ENCODE assay signal across 10 cellular contexts in genomic region chr1:154574715-154575114, GRCh38. TPM values are rescaled to one million over a fixed set of nuclear protein-coding genes. Genes with fewer than 3 reads are reported as not detected.
DNase-seq lines count a peak whose midpoint lies in the region; ATAC-seq, FAIRE-seq and TF ChIP-seq lines count a peak whose summit lies in the region.
"Had no signal": no experiment of that assay in that cellular context is flagged by ENCODE, and none has a peak within 500 bp of the region (broad histone marks: within the 10 kb centered on the region; RNA-seq: fewer than 3 reads in every experiment).

No MANE protein-coding gene starts in this region.

- in situ Hi-C loops in HepG2 (cut with HindIII; ENCODE audit: extremely low pct_ligation_motif_present, low pct_unique_long_range_greater_than_20kb) = no loop called here
- in situ Hi-C loops in K562 (cut with MboI) = no loop called here

- no peaks in the 10 kb centered on the region for H4K20me1 ChIP-seq in HepG2 (ENCODE audit: insufficient read depth, low read length)
- peaks cover 18% of the 10 kb centered on the region for H4K20me1 ChIP-seq in K562 (replicated peaks; ENCODE audit: control insufficient read depth, insufficient read depth, low read length)

- H3K27me3 ChIP-seq in HepG2 (ENCODE audit: control insufficient read depth in 1 of 2, insufficient read depth in 2 of 2, low read length in 2 of 2) = peaks cover 0 to 3% of the 10 kb centered on the region in 2 experiments; a peak in 1 of 5 replicates
- H3K27me3 ChIP-seq in right lobe of liver = no peaks in the 10 kb centered on the region
- H3K27me3 ChIP-seq in K562 (ENCODE audit: control insufficient read depth in 2 of 2, insufficient read depth in 2 of 2, low read length in 2 of 2) = peaks cover 20 to 42% of the 10 kb centered on the region in 2 experiments; a peak in 4 of 5 replicates
- no peaks in the 10 kb centered on the region for H3K27me3 ChIP-seq in CD8-positive, alpha-beta T cell (ENCODE audit: insufficient read depth, low read length)

- H3K9ac ChIP-seq in HepG2 (ENCODE audit: insufficient read depth, low read depth, low read length) (no peak overlapping the region), K562 (ENCODE audit: insufficient read depth in 1 of 2, low read depth in 2 of 2, low read length in 2 of 2) (no peak overlapping the region)

- no peak overlapping the region for H3K4me3 Mint-ChIP-seq in CD8-positive, alpha-beta T cell
- H3K4me3 Mint-ChIP-seq: CD4-positive, alpha-beta memory T cell had no signal

- DNase-seq in HepG2 (ENCODE audit: low spot score) (no peak), right lobe of liver (no peak), NCI-H2196 (lab: John Stamatoyannopoulos, UW; ENCODE audit: unreplicated experiment) (peak; percentile 80), K562 (ENCODE audit: extremely low read depth in 1 of 4, low spot score in 3 of 4) (peak in 1 of 4 experiments; percentile 36), superior temporal gyrus (ENCODE audit: extremely low spot score) (peak; percentile 28), NCI-H146 (lab: John Stamatoyannopoulos, UW) (no peak)
- DNase-seq in CD8-positive, alpha-beta T cell = no peak
- DNase-seq: CD4-positive, alpha-beta memory T cell; NCI-H1930 had no signal

- H3K27ac ChIP-seq in HepG2 (ENCODE audit: extremely low read length, insufficient read depth, low read length) (no peak overlapping the region), right lobe of liver (no peak overlapping the region), K562 (ENCODE audit: extremely low read depth, low read depth, low read length) (no peak overlapping the region)
- H3K27ac ChIP-seq in CD8-positive, alpha-beta T cell (ENCODE audit: low read depth, low read length) = no peak overlapping the region

- H3K4me1 Mint-ChIP-seq in CD8-positive, alpha-beta T cell (ENCODE audit: low read depth) = no peaks in the 10 kb centered on the region

- no peak for TF ChIP-seq POLR2A in HepG2 (IDR thresholded peaks at IDR 0.05; ENCODE audit: insufficient read depth in 1 of 2, low read depth in 2 of 2, low read length in 2 of 2)
- TF ChIP-seq POLR2A in right lobe of liver (IDR thresholded peaks at IDR 0.05) = no peak
- no peak for TF ChIP-seq POLR2A in K562 (conservative IDR thresholded peaks at IDR 0.05)

- BruUV-seq in HepG2 (replicated peaks; lab: Mats Ljungman, UMichigan) (no TSS peak), K562 (replicated peaks; lab: Mats Ljungman, UMichigan) (no TSS peak)

- no peak for TF ChIP-seq CTCF in HepG2 (CRISPR knock-in tag; IDR thresholded peaks at IDR 0.05)
- TF ChIP-seq CTCF in right lobe of liver (IDR thresholded peaks at IDR 0.05) = no peak
- no peak for TF ChIP-seq CTCF in K562 (IDR thresholded peaks at IDR 0.05 in 2 of 3, conservative IDR thresholded peaks at IDR 0.05 in 1 of 3; ENCODE audit: insufficient read depth in 2 of 3, low read depth in 1 of 3, low read length in 3 of 3)
- TF ChIP-seq CTCF in CD8-positive, alpha-beta T cell (IDR thresholded peaks at IDR 0.05) = no peak

- H3K27ac Mint-ChIP-seq in CD8-positive, alpha-beta T cell = no peak overlapping the region

- POLR2A ChIA-PET in HepG2 (lab: Yijun Ruan, JAX) (no interaction called here), K562 (lab: Yijun Ruan, JAX) (interaction anchor here (0.6 to 1.2 kb wide), 2 partner anchors 16 to 296 kb away, joined by 3 read pairs; no protein-coding TSS in a partner anchor)
- POLR2A ChIA-PET in CD8-positive, alpha-beta T cell (lab: Charles Lee) = no interaction called here

- H3K4me1 ChIP-seq in HepG2 (ENCODE audit: insufficient read depth, low read length) (no peaks in the 10 kb centered on the region), right lobe of liver (no peaks in the 10 kb centered on the region), K562 (replicated peaks in 1 of 2; ENCODE audit: control insufficient read depth in 2 of 2, insufficient read depth in 2 of 2, low read length in 2 of 2) (peaks cover 0 to 9% of the 10 kb centered on the region in 2 experiments; a peak in 2 of 5 replicates)
- H3K4me1 ChIP-seq in CD8-positive, alpha-beta T cell (ENCODE audit: insufficient read depth, low read length) = no peaks in the 10 kb centered on the region

- intact Hi-C loops in HepG2 (cut with micrococcal nuclease; ENCODE audit: unreplicated experiment) = no loop called here
- intact Hi-C loops in right lobe of liver (cut with DNase I) = loop anchor here in 1 of 2 donors (10.0 kb wide), 1 partner anchor 320 kb away; no protein-coding TSS in a partner anchor
- intact Hi-C loops in K562 (cut with micrococcal nuclease) = no loop called here
- intact Hi-C loops in CD8-positive, alpha-beta T cell (cut with DNase I, micrococcal nuclease) = no loop called here

- H3K27me3 Mint-ChIP-seq in CD8-positive, alpha-beta T cell (ENCODE audit: low read depth) = peaks cover 8% of the 10 kb centered on the region

- WGBS in HepG2 (ENCODE audit: low lambda C conversion rate) = 22% methylated on average over 4 of the region's 7 CpGs
- WGBS in right lobe of liver (ENCODE audit: insufficient coverage, low coverage, low lambda C conversion rate, missing lambda C conversion rate) = 9% methylated on average over 5 of the region's 7 CpGs
- WGBS in K562 (ENCODE audit: insufficient coverage, low coverage, missing lambda C conversion rate) = 0% methylated on average over 7 of the region's 7 CpGs

- TF ChIP-seq EP300 in HepG2 (IDR thresholded peaks at IDR 0.05; ENCODE audit: low read depth in 2 of 2, low read length in 2 of 2) = no peak
- no peak for TF ChIP-seq EP300 in HepG2 (CRISPR knock-in tag; IDR thresholded peaks at IDR 0.05; ENCODE audit: borderline replicate concordance)
- TF ChIP-seq EP300 in K562 (IDR thresholded peaks at IDR 0.05; ENCODE audit: low read length) = no peak

- H2AFZ ChIP-seq in HepG2 (ENCODE audit: low read length) (no peak overlapping the region), K562 (ENCODE audit: low read depth, low read length) (no peak overlapping the region)

- H3K4me2 ChIP-seq in HepG2 (ENCODE audit: low read depth, low read length) (no peak overlapping the region), K562 (ENCODE audit: insufficient read depth, low read length) (no peak overlapping the region)

- H3K36me3 ChIP-seq in HepG2 (replicated peaks in 1 of 2; ENCODE audit: control insufficient read depth in 1 of 2, insufficient read depth in 2 of 2, low read length in 2 of 2) = peaks cover 0 to 8% of the 10 kb centered on the region in 2 experiments; a peak in 1 of 5 replicates
- H3K36me3 ChIP-seq in right lobe of liver = peaks cover 0 to 8% (median 1%) of the 10 kb centered on the region in 4 donors
- peaks cover 10% of the 10 kb centered on the region; the same call in 2 of the 3 replicates for H3K36me3 ChIP-seq in K562 (ENCODE audit: control insufficient read depth, insufficient read depth, low read length)
- peaks cover 5% of the 10 kb centered on the region for H3K36me3 ChIP-seq in CD8-positive, alpha-beta T cell (ENCODE audit: insufficient read depth, low read length)

- H3K9me3 Mint-ChIP-seq in CD8-positive, alpha-beta T cell = no peaks in the 10 kb centered on the region
- H3K9me3 Mint-ChIP-seq: CD4-positive, alpha-beta memory T cell had no signal

- H3K9me1 ChIP-seq in K562 (ENCODE audit: control insufficient read depth, insufficient read depth, low read length) = peaks cover 3% of the 10 kb centered on the region

- H3K9me3 ChIP-seq in HepG2 (ENCODE audit: low read length) (no peaks in the 10 kb centered on the region), right lobe of liver (no peaks in the 10 kb centered on the region), K562 (replicated peaks; ENCODE audit: control insufficient read depth, insufficient read depth, low read depth, low read length) (no peaks in the 10 kb centered on the region)
- H3K9me3 ChIP-seq in CD8-positive, alpha-beta T cell (ENCODE audit: low read length) = no peaks in the 10 kb centered on the region

- H3K79me2 ChIP-seq in HepG2 (ENCODE audit: insufficient read depth, low read length) (no peaks in the 10 kb centered on the region), K562 (ENCODE audit: control insufficient read depth, insufficient read depth, low read length) (no peaks in the 10 kb centered on the region)

- CTCF ChIA-PET in HepG2 (lab: Yijun Ruan, JAX; ENCODE audit: low intra/inter-chr PET ratio, low total read pairs) = no interaction called here
- CTCF ChIA-PET in K562 (lab: Yijun Ruan, JAX; ENCODE audit: low intra/inter-chr PET ratio) = no interaction called here
- CTCF ChIA-PET in CD8-positive, alpha-beta T cell (lab: Charles Lee) = interaction anchor here (0.8 to 1.0 kb wide), 2 partner anchors 15 to 257 kb away, joined by 3 read pairs; no protein-coding TSS in a partner anchor

- H3K4me3 ChIP-seq in HepG2 (replicated peaks in 1 of 3; ENCODE audit: insufficient read depth in 1 of 3, low read depth in 2 of 3, low read length in 3 of 3) (no peak overlapping the region), right lobe of liver (no peak overlapping the region), K562 (no peak overlapping the region)
- H3K4me3 ChIP-seq in CD8-positive, alpha-beta T cell (ENCODE audit: low read depth, low read length) = no peak overlapping the region

- TF ChIP-seq RAD21 in HepG2 (CRISPR knock-in tag; IDR thresholded peaks at IDR 0.05) (no peak), K562 (CRISPR knock-in tag; conservative IDR thresholded peaks at IDR 0.05 in 1 of 2, IDR thresholded peaks at IDR 0.05 in 1 of 2) (no peak)

- FAIRE-seq in HepG2 (lab: Jason Lieb, UNC) (no peak), K562 (lab: Jason Lieb, UNC) (no peak)

- peaks cover 15% of the 10 kb centered on the region for H3K36me3 Mint-ChIP-seq in CD8-positive, alpha-beta T cell

- ATAC-seq in HepG2 (no peak; the same call in 2 of the 3 replicates), right lobe of liver (no peak), K562 (no peak), GM21723 (IDR thresholded peaks at IDR 0.05; ENCODE audit: unreplicated experiment) (no peak)
- ATAC-seq in CD8-positive, alpha-beta T cell = no peak

RNA-seq across cellular contexts. Expression of gene CHRNB2, which starts 7.1 kb away (rescaled TPM):
- total RNA-seq in HepG2 (2016; rRNA removed; fragmentation: Illumina TruSeq; extraction: Trizol) = 0.07 TPM in 1 of 2 replicates, not detected in the other
- total RNA-seq in HepG2 (2016; cell fraction: cytosol; rRNA removed; fragmentation: Illumina TruSeq; extraction: Trizol; ENCODE audit: low read depth) = not detected in 2 replicates
- 0.06 TPM in 1 of 2 replicates, not detected in the other for total RNA-seq in HepG2 (2016; cell fraction: insoluble cytoplasmic fraction; rRNA removed; fragmentation: Illumina TruSeq; extraction: Trizol)
- total RNA-seq in HepG2 (2016; cell fraction: membrane; rRNA removed; fragmentation: Illumina TruSeq; extraction: Trizol) = not detected in 2 replicates
- 0.19 TPM in 1 of 2 replicates, not detected in the other for total RNA-seq in HepG2 (2016; cell fraction: nucleus; rRNA removed; fragmentation: Illumina TruSeq; extraction: Trizol)
- 0.03 and 0.07 TPM in 2 replicates for polyA plus RNA-seq in HepG2 (2011; rRNA removed)
- 0.01 TPM in 1 of 2 replicates, not detected in the other for polyA plus RNA-seq in HepG2 (2011; cell fraction: cytosol; rRNA removed)
- polyA plus RNA-seq in HepG2 (2011; cell fraction: nucleus; rRNA removed) = 0.07 and 0.18 TPM in 2 replicates
- polyA plus RNA-seq in HepG2 (2012) = 0.04 and 0.07 TPM in 2 replicates
- not detected in 2 replicates for polyA plus RNA-seq in HepG2 (2016; cell fraction: cytosol; fragmentation: Illumina TruSeq; extraction: Trizol; ENCODE audit: low read depth)
- polyA plus RNA-seq in HepG2 (2016; cell fraction: insoluble cytoplasmic fraction; fragmentation: Illumina TruSeq; extraction: Trizol; ENCODE audit: low read depth) = not detected in 2 replicates
- polyA plus RNA-seq in HepG2 (2016; cell fraction: membrane; fragmentation: Illumina TruSeq; extraction: Trizol; ENCODE audit: low read depth) = not detected in 2 replicates
- 0.26 TPM in 1 of 2 replicates, not detected in the other for polyA plus RNA-seq in HepG2 (2016; cell fraction: nucleus; fragmentation: Illumina TruSeq; extraction: Trizol; ENCODE audit: insufficient read depth, low read depth)
- 0.21 and 0.24 TPM in 2 replicates for polyA minus RNA-seq in HepG2 (2011; rRNA and poly(A)+ RNA removed; ENCODE audit: low replicate concordance)
- not detected in 2 replicates for polyA minus RNA-seq in HepG2 (2011; cell fraction: cytosol; rRNA and poly(A)+ RNA removed)
- polyA minus RNA-seq in HepG2 (2011; cell fraction: nucleus; rRNA and poly(A)+ RNA removed) = 0.12 and 0.13 TPM in 2 replicates
- total RNA-seq in right lobe of liver = under 1 TPM in 1 of 6 experiments, not detected in 5; 0.07 TPM
- total RNA-seq in K562 (2011; cell fraction: chromatin; rRNA removed; ENCODE audit: low replicate concordance) = not detected in 2 replicates
- not detected in 2 replicates for total RNA-seq in K562 (2011; cell fraction: nucleolus; rRNA removed)
- total RNA-seq in K562 (2011; cell fraction: nucleoplasm; rRNA removed) = not detected in 2 replicates
- not detected in 2 replicates for total RNA-seq in K562 (2014; rRNA removed)
- not detected in 2 replicates for total RNA-seq in K562 (2014; rRNA removed; fragmentation: Illumina TruSeq; extraction: Trizol)
- total RNA-seq in K562 (2015; rRNA removed; fragmentation: Illumina TruSeq; extraction: Trizol) = not detected in 2 replicates
- not detected in 2 replicates for total RNA-seq in K562 (2021)
- not detected in 2 replicates for polyA plus RNA-seq in K562 (2011; rRNA removed)
- polyA plus RNA-seq in K562 (2011; cell fraction: cytosol; rRNA removed) = not detected in 2 replicates
- polyA plus RNA-seq in K562 (2011; cell fraction: nucleus; rRNA removed) = not detected in 2 replicates
- 0.03 and 0.07 TPM in 2 replicates for polyA plus RNA-seq in K562 (2012)
- not detected in 2 replicates for polyA plus RNA-seq in K562 (2014; fragmentation: Illumina TruSeq; extraction: Trizol)
- under 1 TPM in 1 of 2 experiments, not detected in 1; 0.01 TPM for polyA plus RNA-seq in K562 (2014; fragmentation: Nextera tagmentation; extraction: Ambion mirVana)
- not detected in 2 replicates for polyA plus RNA-seq in K562 (2014; rRNA removed)
- not detected in 2 replicates for polyA minus RNA-seq in K562 (2011; rRNA and poly(A)+ RNA removed)
- not detected in 2 replicates for polyA minus RNA-seq in K562 (2011; cell fraction: cytosol; rRNA and poly(A)+ RNA removed)
- polyA minus RNA-seq in K562 (2011; cell fraction: nucleus; rRNA and poly(A)+ RNA removed) = 0.11 TPM in 1 of 2 replicates, not detected in the other
- not detected for total RNA-seq in CD8-positive, alpha-beta T cell
- total RNA-seq: CD4-positive, alpha-beta memory T cell had no signal
- polyA plus RNA-seq: CD4-positive, alpha-beta memory T cell had no signal

RNA-seq across cellular contexts. Expression of gene UBE2Q1, which starts 16.3 kb away (rescaled TPM):
- total RNA-seq in HepG2 (2016; rRNA removed; fragmentation: Illumina TruSeq; extraction: Trizol) (37.9 and 41.7 TPM in 2 replicates), right lobe of liver (10 to 100 TPM; 23.6 to 48.6 (median 33.1) TPM), K562 (2014; rRNA removed) (21.6 and 25.2 TPM in 2 replicates), K562 (2014; rRNA removed; fragmentation: Illumina TruSeq; extraction: Trizol) (28.5 and 32.1 TPM in 2 replicates), K562 (2015; rRNA removed; fragmentation: Illumina TruSeq; extraction: Trizol) (31.6 and 33.2 TPM in 2 replicates), K562 (2021) (58.8 and 62.4 TPM in 2 replicates)
- total RNA-seq in HepG2 (2016; cell fraction: cytosol; rRNA removed; fragmentation: Illumina TruSeq; extraction: Trizol; ENCODE audit: low read depth) = 25.3 and 28.6 TPM in 2 replicates
- total RNA-seq in HepG2 (2016; cell fraction: insoluble cytoplasmic fraction; rRNA removed; fragmentation: Illumina TruSeq; extraction: Trizol) = 30.4 and 39.8 TPM in 2 replicates
- 62.1 and 67.2 TPM in 2 replicates for total RNA-seq in HepG2 (2016; cell fraction: membrane; rRNA removed; fragmentation: Illumina TruSeq; extraction: Trizol)
- total RNA-seq in HepG2 (2016; cell fraction: nucleus; rRNA removed; fragmentation: Illumina TruSeq; extraction: Trizol) = 22.1 and 39.3 TPM in 2 replicates
- polyA plus RNA-seq in HepG2 (2011; rRNA removed) (11.7 and 12.0 TPM in 2 replicates), K562 (2011; rRNA removed) (14.2 and 17.7 TPM in 2 replicates), K562 (2014; fragmentation: Illumina TruSeq; extraction: Trizol) (39.0 and 48.3 TPM in 2 replicates), K562 (2014; fragmentation: Nextera tagmentation; extraction: Ambion mirVana) (10 to 100 TPM in 1 of 2 experiments, 1 to 10 TPM in 1; 8.0 to 10.6 TPM), K562 (2014; rRNA removed) (17.9 and 27.6 TPM in 2 replicates)
- 8.0 and 9.6 TPM in 2 replicates for polyA plus RNA-seq in HepG2 (2011; cell fraction: cytosol; rRNA removed)
- polyA plus RNA-seq in HepG2 (2011; cell fraction: nucleus; rRNA removed) = 14.6 and 16.1 TPM in 2 replicates
- 38.7 and 55.5 TPM in 2 replicates for polyA plus RNA-seq in HepG2 (2012)
- polyA plus RNA-seq in HepG2 (2016; cell fraction: cytosol; fragmentation: Illumina TruSeq; extraction: Trizol; ENCODE audit: low read depth) = 54.7 and 56.1 TPM in 2 replicates
- polyA plus RNA-seq in HepG2 (2016; cell fraction: insoluble cytoplasmic fraction; fragmentation: Illumina TruSeq; extraction: Trizol; ENCODE audit: low read depth) = 55.4 and 68.5 TPM in 2 replicates
- 93.4 and 96.6 TPM in 2 replicates for polyA plus RNA-seq in HepG2 (2016; cell fraction: membrane; fragmentation: Illumina TruSeq; extraction: Trizol; ENCODE audit: low read depth)
- 82.9 and 88.0 TPM in 2 replicates for polyA plus RNA-seq in HepG2 (2016; cell fraction: nucleus; fragmentation: Illumina TruSeq; extraction: Trizol; ENCODE audit: insufficient read depth, low read depth)
- polyA minus RNA-seq in HepG2 (2011; rRNA and poly(A)+ RNA removed; ENCODE audit: low replicate concordance) = 7.3 and 19.3 TPM in 2 replicates
- 8.6 and 10.4 TPM in 2 replicates for polyA minus RNA-seq in HepG2 (2011; cell fraction: cytosol; rRNA and poly(A)+ RNA removed)
- 10.8 and 15.2 TPM in 2 replicates for polyA minus RNA-seq in HepG2 (2011; cell fraction: nucleus; rRNA and poly(A)+ RNA removed)
- 32.4 and 54.0 TPM in 2 replicates for total RNA-seq in K562 (2011; cell fraction: chromatin; rRNA removed; ENCODE audit: low replicate concordance)
- total RNA-seq in K562 (2011; cell fraction: nucleolus; rRNA removed) = 26.2 and 28.7 TPM in 2 replicates
- 24.3 and 36.3 TPM in 2 replicates for total RNA-seq in K562 (2011; cell fraction: nucleoplasm; rRNA removed)
- 5.4 and 7.9 TPM in 2 replicates for polyA plus RNA-seq in K562 (2011; cell fraction: cytosol; rRNA removed)
- 33.8 and 37.6 TPM in 2 replicates for polyA plus RNA-seq in K562 (2011; cell fraction: nucleus; rRNA removed)
- polyA plus RNA-seq in K562 (2012) = 43.5 and 51.3 TPM in 2 replicates
- polyA minus RNA-seq in K562 (2011; rRNA and poly(A)+ RNA removed) = 8.3 and 8.9 TPM in 2 replicates
- 12.8 and 15.7 TPM in 2 replicates for polyA minus RNA-seq in K562 (2011; cell fraction: cytosol; rRNA and poly(A)+ RNA removed)
- 12.1 and 22.4 TPM in 2 replicates for polyA minus RNA-seq in K562 (2011; cell fraction: nucleus; rRNA and poly(A)+ RNA removed)
- total RNA-seq in CD8-positive, alpha-beta T cell = 10 to 100 TPM; 77.5 to 77.7 TPM

RNA-seq across cellular contexts. Expression of gene ADAR, which starts 33.3 kb away (rescaled TPM):
- total RNA-seq in HepG2 (2016; rRNA removed; fragmentation: Illumina TruSeq; extraction: Trizol) (70.8 and 94.6 TPM in 2 replicates), right lobe of liver (100 to 1,000 TPM in 1 of 6 experiments, 10 to 100 TPM in 5; 69.9 to 105 (median 78.7) TPM), K562 (2014; rRNA removed) (48.0 and 53.6 TPM in 2 replicates), K562 (2014; rRNA removed; fragmentation: Illumina TruSeq; extraction: Trizol) (60.2 and 63.6 TPM in 2 replicates), K562 (2015; rRNA removed; fragmentation: Illumina TruSeq; extraction: Trizol) (66.2 and 68.0 TPM in 2 replicates), K562 (2021) (94.2 and 96.9 TPM in 2 replicates)
- total RNA-seq in HepG2 (2016; cell fraction: cytosol; rRNA removed; fragmentation: Illumina TruSeq; extraction: Trizol; ENCODE audit: low read depth) = 9.0 and 11.2 TPM in 2 replicates
- 68.0 and 86.8 TPM in 2 replicates for total RNA-seq in HepG2 (2016; cell fraction: insoluble cytoplasmic fraction; rRNA removed; fragmentation: Illumina TruSeq; extraction: Trizol)
- 39.0 and 39.7 TPM in 2 replicates for total RNA-seq in HepG2 (2016; cell fraction: membrane; rRNA removed; fragmentation: Illumina TruSeq; extraction: Trizol)
- 58.4 and 70.1 TPM in 2 replicates for total RNA-seq in HepG2 (2016; cell fraction: nucleus; rRNA removed; fragmentation: Illumina TruSeq; extraction: Trizol)
- polyA plus RNA-seq in HepG2 (2011; rRNA removed) (78.6 and 86.2 TPM in 2 replicates), K562 (2011; rRNA removed) (117 and 123 TPM in 2 replicates), K562 (2014; fragmentation: Illumina TruSeq; extraction: Trizol) (67.0 and 75.9 TPM in 2 replicates), K562 (2014; fragmentation: Nextera tagmentation; extraction: Ambion mirVana) (10 to 100 TPM; 30.1 to 41.2 TPM), K562 (2014; rRNA removed) (46.3 and 51.3 TPM in 2 replicates)
- polyA plus RNA-seq in HepG2 (2011; cell fraction: cytosol; rRNA removed) = 50.2 and 58.9 TPM in 2 replicates
- 99.9 and 117 TPM in 2 replicates for polyA plus RNA-seq in HepG2 (2011; cell fraction: nucleus; rRNA removed)
- 46.2 and 48.4 TPM in 2 replicates for polyA plus RNA-seq in HepG2 (2012)
- 2.9 and 3.4 TPM in 2 replicates for polyA plus RNA-seq in HepG2 (2016; cell fraction: cytosol; fragmentation: Illumina TruSeq; extraction: Trizol; ENCODE audit: low read depth)
- polyA plus RNA-seq in HepG2 (2016; cell fraction: insoluble cytoplasmic fraction; fragmentation: Illumina TruSeq; extraction: Trizol; ENCODE audit: low read depth) = 65.0 and 73.2 TPM in 2 replicates
- 14.8 and 16.7 TPM in 2 replicates for polyA plus RNA-seq in HepG2 (2016; cell fraction: membrane; fragmentation: Illumina TruSeq; extraction: Trizol; ENCODE audit: low read depth)
- 73.4 and 80.3 TPM in 2 replicates for polyA plus RNA-seq in HepG2 (2016; cell fraction: nucleus; fragmentation: Illumina TruSeq; extraction: Trizol; ENCODE audit: insufficient read depth, low read depth)
- polyA minus RNA-seq in HepG2 (2011; rRNA and poly(A)+ RNA removed; ENCODE audit: low replicate concordance) = 183 and 405 TPM in 2 replicates
- polyA minus RNA-seq in HepG2 (2011; cell fraction: cytosol; rRNA and poly(A)+ RNA removed) = 60.8 and 69.1 TPM in 2 replicates
- polyA minus RNA-seq in HepG2 (2011; cell fraction: nucleus; rRNA and poly(A)+ RNA removed) = 94.0 and 140 TPM in 2 replicates
- total RNA-seq in K562 (2011; cell fraction: chromatin; rRNA removed; ENCODE audit: low replicate concordance) = 167 and 223 TPM in 2 replicates
- total RNA-seq in K562 (2011; cell fraction: nucleolus; rRNA removed) = 128 and 132 TPM in 2 replicates
- total RNA-seq in K562 (2011; cell fraction: nucleoplasm; rRNA removed) = 127 and 128 TPM in 2 replicates
- polyA plus RNA-seq in K562 (2011; cell fraction: cytosol; rRNA removed) = 62.0 and 83.9 TPM in 2 replicates
- 176 and 229 TPM in 2 replicates for polyA plus RNA-seq in K562 (2011; cell fraction: nucleus; rRNA removed)
- 45.6 and 52.9 TPM in 2 replicates for polyA plus RNA-seq in K562 (2012)
- 157 and 202 TPM in 2 replicates for polyA minus RNA-seq in K562 (2011; rRNA and poly(A)+ RNA removed)
- polyA minus RNA-seq in K562 (2011; cell fraction: cytosol; rRNA and poly(A)+ RNA removed) = 61.0 and 68.0 TPM in 2 replicates
- 58.7 and 108 TPM in 2 replicates for polyA minus RNA-seq in K562 (2011; cell fraction: nucleus; rRNA and poly(A)+ RNA removed)
- 100 to 1,000 TPM; 221 to 238 TPM for total RNA-seq in CD8-positive, alpha-beta T cell

Comparison
In these comparisons a context has a peak if more than half of its experiments do, and no peak if none do; other contexts are left out.
1. DNase-seq: peak in NCI-H2196 (single experiment) and superior temporal gyrus (single experiment); none in HepG2 (single experiment), right lobe of liver (0 of 3), NCI-H146 (single experiment) and CD8-positive, alpha-beta T cell (0 of 7).
2. Of the 241 proteins assayed by ChIP-seq in both HepG2 and K562: peak only in HepG2: none; only in K562: NFIC; in both: BHLHE40; in neither: 239.